1 cellular context compared by ENCODE assay signal in the genomic region with DNA sequence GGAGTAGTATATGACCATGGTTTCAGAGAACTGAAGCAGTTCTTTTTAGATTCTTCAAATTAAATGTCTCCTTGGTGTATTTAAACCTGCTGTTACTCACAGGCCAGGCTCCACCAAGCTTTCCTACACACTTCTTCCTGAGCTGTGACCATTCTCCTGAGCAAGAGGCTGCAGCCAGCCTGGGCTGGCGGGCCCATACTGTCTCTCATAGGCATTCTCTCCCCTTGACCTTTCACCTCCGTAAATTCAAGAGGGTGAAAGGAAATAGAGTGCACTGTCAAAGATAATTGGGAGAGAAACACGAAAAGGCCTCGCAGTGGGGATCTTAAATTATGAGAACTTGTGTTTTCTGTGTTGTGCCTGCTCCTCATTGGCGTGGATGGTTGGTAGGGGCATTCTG.
TF ChIP-seq lines count a peak whose summit lies in the region.

No MANE protein-coding gene starts in this region.

TF ChIP-seq in SK-N-SH, 30 proteins besides CTCF, POLR2A, EP300 and RAD21 (continued from another document):
- TF ChIP-seq, protein P1, sequence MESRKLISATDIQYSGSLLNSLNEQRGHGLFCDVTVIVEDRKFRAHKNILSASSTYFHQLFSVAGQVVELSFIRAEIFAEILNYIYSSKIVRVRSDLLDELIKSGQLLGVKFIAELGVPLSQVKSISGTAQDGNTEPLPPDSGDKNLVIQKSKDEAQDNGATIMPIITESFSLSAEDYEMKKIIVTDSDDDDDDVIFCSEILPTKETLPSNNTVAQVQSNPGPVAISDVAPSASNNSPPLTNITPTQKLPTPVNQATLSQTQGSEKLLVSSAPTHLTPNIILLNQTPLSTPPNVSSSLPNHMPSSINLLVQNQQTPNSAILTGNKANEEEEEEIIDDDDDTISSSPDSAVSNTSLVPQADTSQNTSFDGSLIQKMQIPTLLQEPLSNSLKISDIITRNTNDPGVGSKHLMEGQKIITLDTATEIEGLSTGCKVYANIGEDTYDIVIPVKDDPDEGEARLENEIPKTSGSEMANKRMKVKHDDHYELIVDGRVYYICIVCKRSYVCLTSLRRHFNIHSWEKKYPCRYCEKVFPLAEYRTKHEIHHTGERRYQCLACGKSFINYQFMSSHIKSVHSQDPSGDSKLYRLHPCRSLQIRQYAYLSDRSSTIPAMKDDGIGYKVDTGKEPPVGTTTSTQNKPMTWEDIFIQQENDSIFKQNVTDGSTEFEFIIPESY (IDR thresholded peaks at IDR 0.05; ENCODE audit: borderline replicate concordance, low read depth), result no peak
- TF ChIP-seq, protein P2, sequence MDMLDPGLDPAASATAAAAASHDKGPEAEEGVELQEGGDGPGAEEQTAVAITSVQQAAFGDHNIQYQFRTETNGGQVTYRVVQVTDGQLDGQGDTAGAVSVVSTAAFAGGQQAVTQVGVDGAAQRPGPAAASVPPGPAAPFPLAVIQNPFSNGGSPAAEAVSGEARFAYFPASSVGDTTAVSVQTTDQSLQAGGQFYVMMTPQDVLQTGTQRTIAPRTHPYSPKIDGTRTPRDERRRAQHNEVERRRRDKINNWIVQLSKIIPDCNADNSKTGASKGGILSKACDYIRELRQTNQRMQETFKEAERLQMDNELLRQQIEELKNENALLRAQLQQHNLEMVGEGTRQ (IDR thresholded peaks at IDR 0.05; ENCODE audit: borderline replicate concordance, low read depth, low read length), result no peak
- TF ChIP-seq JUND (IDR thresholded peaks at IDR 0.05), result no peak
- no peak for TF ChIP-seq NFIC (IDR thresholded peaks at IDR 0.05; ENCODE audit: borderline replicate concordance)
- TF ChIP-seq POLR2AphosphoS5 (IDR thresholded peaks at IDR 0.05; ENCODE audit: low read depth, low read length), result no peak
- TF ChIP-seq YY1 (IDR thresholded peaks at IDR 0.05; ENCODE audit: low read depth), result no peak
- TF ChIP-seq TEAD4 (IDR thresholded peaks at IDR 0.05; ENCODE audit: borderline replicate concordance, insufficient read depth), result no peak
- TF ChIP-seq, protein P3, sequence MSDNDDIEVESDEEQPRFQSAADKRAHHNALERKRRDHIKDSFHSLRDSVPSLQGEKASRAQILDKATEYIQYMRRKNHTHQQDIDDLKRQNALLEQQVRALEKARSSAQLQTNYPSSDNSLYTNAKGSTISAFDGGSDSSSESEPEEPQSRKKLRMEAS (IDR thresholded peaks at IDR 0.05; ENCODE audit: low read depth), result no peak
- no peak for TF ChIP-seq EZH2phosphoT487 (IDR thresholded peaks at IDR 0.05; ENCODE audit: borderline replicate concordance, low read depth)
- no peak for TF ChIP-seq GATA2 (CRISPR knock-in tag; IDR thresholded peaks at IDR 0.05)
- TF ChIP-seq, protein P4, sequence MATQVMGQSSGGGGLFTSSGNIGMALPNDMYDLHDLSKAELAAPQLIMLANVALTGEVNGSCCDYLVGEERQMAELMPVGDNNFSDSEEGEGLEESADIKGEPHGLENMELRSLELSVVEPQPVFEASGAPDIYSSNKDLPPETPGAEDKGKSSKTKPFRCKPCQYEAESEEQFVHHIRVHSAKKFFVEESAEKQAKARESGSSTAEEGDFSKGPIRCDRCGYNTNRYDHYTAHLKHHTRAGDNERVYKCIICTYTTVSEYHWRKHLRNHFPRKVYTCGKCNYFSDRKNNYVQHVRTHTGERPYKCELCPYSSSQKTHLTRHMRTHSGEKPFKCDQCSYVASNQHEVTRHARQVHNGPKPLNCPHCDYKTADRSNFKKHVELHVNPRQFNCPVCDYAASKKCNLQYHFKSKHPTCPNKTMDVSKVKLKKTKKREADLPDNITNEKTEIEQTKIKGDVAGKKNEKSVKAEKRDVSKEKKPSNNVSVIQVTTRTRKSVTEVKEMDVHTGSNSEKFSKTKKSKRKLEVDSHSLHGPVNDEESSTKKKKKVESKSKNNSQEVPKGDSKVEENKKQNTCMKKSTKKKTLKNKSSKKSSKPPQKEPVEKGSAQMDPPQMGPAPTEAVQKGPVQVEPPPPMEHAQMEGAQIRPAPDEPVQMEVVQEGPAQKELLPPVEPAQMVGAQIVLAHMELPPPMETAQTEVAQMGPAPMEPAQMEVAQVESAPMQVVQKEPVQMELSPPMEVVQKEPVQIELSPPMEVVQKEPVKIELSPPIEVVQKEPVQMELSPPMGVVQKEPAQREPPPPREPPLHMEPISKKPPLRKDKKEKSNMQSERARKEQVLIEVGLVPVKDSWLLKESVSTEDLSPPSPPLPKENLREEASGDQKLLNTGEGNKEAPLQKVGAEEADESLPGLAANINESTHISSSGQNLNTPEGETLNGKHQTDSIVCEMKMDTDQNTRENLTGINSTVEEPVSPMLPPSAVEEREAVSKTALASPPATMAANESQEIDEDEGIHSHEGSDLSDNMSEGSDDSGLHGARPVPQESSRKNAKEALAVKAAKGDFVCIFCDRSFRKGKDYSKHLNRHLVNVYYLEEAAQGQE (IDR thresholded peaks at IDR 0.05; ENCODE audit: low read depth, low read length), result no peak
- no peak for TF ChIP-seq SMC3 (IDR thresholded peaks at IDR 0.05; ENCODE audit: low read depth, low read length)
